Comparison of ENCODE assay signal across 24 cellular contexts in genomic region chr2:28298406-28298805, GRCh38.
"Had no signal": no experiment of that assay in that cellular context is flagged by ENCODE, and none has a peak within 500 bp of the region (broad histone marks: within the 10 kb centered on the region; RNA-seq: fewer than 3 reads in every experiment).

No MANE protein-coding gene starts in this region.

- H3K27me3 ChIP-seq: ascending aorta, body of pancreas had no signal

- H3K4me3 ChIP-seq: ascending aorta, body of pancreas, SK-N-MC had no signal

- FAIRE-seq: bronchial epithelial cell had no signal

- DNase-seq: activated CD4-positive, alpha-beta T cell treated with anti-CD3 and anti-CD28 coated beads for 4 hours; activated CD8-positive, alpha-beta memory T cell treated with anti-CD3 and anti-CD28 coated beads, Interleukin-2, amount 50 U/mL, for 4 hours; activated CD8-positive, alpha-beta T cell treated with anti-CD3 and anti-CD28 coated beads for 36 hours; activated gamma-delta T cell treated with Interleukin-2 at 50 U/mL for 16 hours; activated naive CD4-positive, alpha-beta T cell treated with anti-CD3 and anti-CD28 coated beads, Interleukin-2, amount 10 ng/mL, durations not matched to agents 7 days and 5 days; activated T-cell treated with anti-CD3 and anti-CD28 coated beads, Interleukin-2, amount 50 U/mL, for 72 hours; body of pancreas; central memory CD4-positive, alpha-beta T cell; NCI-H1092; NCI-H1417 treated with DMSO at 0.1 percent for 48 hours; NCI-H1694; NCI-H2029; NCI-H345; NCI-H510A; NCI-H526 treated with DMSO at 0.1 percent for 48 hours; NCI-H82; SIG-M5; T-cell; WERI-Rb-1 had no signal

- H3K27ac ChIP-seq: ascending aorta, body of pancreas, SK-N-MC, WERI-Rb-1 had no signal

- H3K4me3 Mint-ChIP-seq: activated CD8-positive, alpha-beta T cell treated with anti-CD3 and anti-CD28 coated beads for 36 hours; activated naive CD4-positive, alpha-beta T cell treated with anti-CD3 and anti-CD28 coated beads, Interleukin-2, amount 10 ng/mL, durations not matched to agents 7 days and 5 days; activated T-cell treated with anti-CD3 and anti-CD28 coated beads, Interleukin-2, amount 50 U/mL, for 72 hours; T-cell had no signal

- H3K27me3 Mint-ChIP-seq: activated CD8-positive, alpha-beta T cell treated with anti-CD3 and anti-CD28 coated beads for 36 hours; activated naive CD4-positive, alpha-beta T cell treated with anti-CD3 and anti-CD28 coated beads, Interleukin-2, amount 10 ng/mL, durations not matched to agents 7 days and 5 days; T-cell had no signal

- H3K9me3 ChIP-seq: ascending aorta, body of pancreas had no signal

- H3K36me3 ChIP-seq: WERI-Rb-1 had no signal

- H3K4me1 Mint-ChIP-seq: T-cell had no signal

- H3K9me3 Mint-ChIP-seq: activated CD8-positive, alpha-beta T cell treated with anti-CD3 and anti-CD28 coated beads for 36 hours; activated T-cell treated with anti-CD3 and anti-CD28 coated beads, Interleukin-2, amount 50 U/mL, for 72 hours; activated T-helper 2 cell treated with anti-CD3 and anti-CD28 coated beads, Interferon-gamma antibody, Interleukin-2, Interleukin-4, amounts not matched to agents 10 μg/mL and 5 μg/mL and 100 μg/mL, durations not matched to agents 14 hours and 24 hours and 36 hours; T-cell had no signal

- ATAC-seq: activated CD4-positive, CD25-positive, alpha-beta regulatory T cell treated with anti-CD3 and anti-CD28 coated beads, Interleukin-2, amount 50 U/mL, for 24 hours; activated CD8-positive, alpha-beta T cell treated with anti-CD3 and anti-CD28 coated beads for 36 hours; activated T-cell treated with anti-CD3 and anti-CD28 coated beads, Interleukin-2, amount 50 U/mL, for 72 hours; body of pancreas; T-cell had no signal

- H3K4me1 ChIP-seq: body of pancreas had no signal

- H3K27ac Mint-ChIP-seq: activated CD8-positive, alpha-beta T cell treated with anti-CD3 and anti-CD28 coated beads for 36 hours; activated naive CD4-positive, alpha-beta T cell treated with anti-CD3 and anti-CD28 coated beads, Interleukin-2, amount 10 ng/mL, durations not matched to agents 7 days and 5 days; activated T-cell treated with anti-CD3 and anti-CD28 coated beads, Interleukin-2, amount 50 U/mL, for 72 hours; activated T-helper 2 cell treated with anti-CD3 and anti-CD28 coated beads, Interferon-gamma antibody, Interleukin-2, Interleukin-4, amounts not matched to agents 10 μg/mL and 5 μg/mL and 100 μg/mL, durations not matched to agents 14 hours and 24 hours and 36 hours had no signal
